8 cellular contexts compared by ENCODE assay signal in genomic region chr14:104135121-104135903, GRCh38. TPM values are rescaled to one million over a fixed set of nuclear protein-coding genes. Genes with fewer than 3 reads are reported as not detected.
DNase-seq lines count a peak whose midpoint lies in the region; ATAC-seq and TF ChIP-seq lines count a peak whose summit lies in the region.

No MANE protein-coding gene starts in this region.

- H3K4me3 Mint-ChIP-seq in activated naive CD8-positive, alpha-beta T cell treated with anti-CD3 and anti-CD28 coated beads, Interleukin-2, amount 50 U/mL, for 24 hours, result no peak overlapping the region

- TF ChIP-seq CTCF in BE2C (IDR thresholded peaks at IDR 0.05; ENCODE audit: low read depth, low read length) (peak; percentile 72), liver (IDR thresholded peaks at IDR 0.05; ENCODE audit: low read depth, low read length, missing input control) (peak; percentile 13), omental fat pad (IDR thresholded peaks at IDR 0.05) (no peak), esophagus muscularis mucosa (IDR thresholded peaks at IDR 0.05) (no peak)

- no peak overlapping the region for H3K9ac ChIP-seq in liver (ENCODE audit: low read depth in 1 of 2, low read length in 2 of 2)

- peaks cover 3% of the 10 kb centered on the region for H3K4me1 Mint-ChIP-seq in activated naive CD8-positive, alpha-beta T cell treated with anti-CD3 and anti-CD28 coated beads, Interleukin-2, amount 50 U/mL, for 24 hours

- DNase-seq in BE2C (peak; percentile 96), HUDEP-2 (lab: John Stamatoyannopoulos, UW; ENCODE audit: unreplicated experiment in 76 of 76) (peak in 61 of 76 experiments; percentile 7 to 70 (median 46)), putamen (ENCODE audit: low spot score) (no peak), omental fat pad (ENCODE audit: low spot score) (no peak), esophagus muscularis mucosa (ENCODE audit: extremely low spot score) (no peak)
- DNase-seq in activated naive CD8-positive, alpha-beta T cell treated with anti-CD3 and anti-CD28 coated beads, Interleukin-2, amount 50 U/mL, for 24 hours, result no peak

- ATAC-seq in activated naive CD8-positive, alpha-beta T cell treated with anti-CD3 and anti-CD28 coated beads, Interleukin-2, amount 50 U/mL, for 24 hours, result peak; percentile 34
- ATAC-seq in GM21619 (IDR thresholded peaks at IDR 0.05; ENCODE audit: unreplicated experiment), result no peak
- ATAC-seq in omental fat pad (ENCODE audit: low FRiP score), result no peak

- WGBS in liver, result 6% methylated on average over 47 of the region's 47 CpGs
- WGBS in esophagus muscularis mucosa, result 3% methylated on average over 24 of the region's 47 CpGs

- peaks cover under 1% of the 10 kb centered on the region for H3K9me3 Mint-ChIP-seq in activated naive CD8-positive, alpha-beta T cell treated with anti-CD3 and anti-CD28 coated beads, Interleukin-2, amount 50 U/mL, for 24 hours

- H3K27me3 ChIP-seq in BE2C, result no peaks in the 10 kb centered on the region
- peaks cover 0 to 19% (median 4%) of the 10 kb centered on the region in 4 donors for H3K27me3 ChIP-seq in liver (ENCODE audit: control insufficient read depth in 4 of 4, insufficient read depth in 4 of 4, low read length in 3 of 4)
- H3K27me3 ChIP-seq in esophagus muscularis mucosa, result peaks cover 7 to 99% (median 32%) of the 10 kb centered on the region in 4 donors

- TF ChIP-seq EP300 in esophagus muscularis mucosa (IDR thresholded peaks at IDR 0.05), result no peak

- H3K36me3 Mint-ChIP-seq in activated naive CD8-positive, alpha-beta T cell treated with anti-CD3 and anti-CD28 coated beads, Interleukin-2, amount 50 U/mL, for 24 hours (ENCODE audit: low read depth), result no peaks in the 10 kb centered on the region

- no peak overlapping the region for H3K27ac Mint-ChIP-seq in activated naive CD8-positive, alpha-beta T cell treated with anti-CD3 and anti-CD28 coated beads, Interleukin-2, amount 50 U/mL, for 24 hours

- intact Hi-C loops in esophagus muscularis mucosa (cut with DNase I), result loop anchor here (5.0 kb wide), 1 partner anchor 502 kb away; no protein-coding TSS in a partner anchor

- H3K36me3 ChIP-seq in BE2C (peaks cover 12% of the 10 kb centered on the region), liver (ENCODE audit: control insufficient read depth in 4 of 4, insufficient read depth in 3 of 4, low read depth in 1 of 4, low read length in 3 of 4) (no peaks in the 10 kb centered on the region), esophagus muscularis mucosa (no peaks in the 10 kb centered on the region)

- H3K4me1 ChIP-seq in BE2C, result peaks cover 9% of the 10 kb centered on the region
- peaks cover 13 to 40% (median 17%) of the 10 kb centered on the region in 4 donors for H3K4me1 ChIP-seq in liver (ENCODE audit: control insufficient read depth in 4 of 4, insufficient read depth in 4 of 4, low read length in 3 of 4)
- H3K4me1 ChIP-seq in esophagus muscularis mucosa, result peaks cover 32 to 50% (median 46%) of the 10 kb centered on the region in 4 donors

- peak in 1 of 2 donors; percentile 28 for TF ChIP-seq RAD21 in liver (IDR thresholded peaks at IDR 0.05)

- no peaks in the 10 kb centered on the region for H3K9me3 ChIP-seq in BE2C
- no peaks in the 10 kb centered on the region for H3K9me3 ChIP-seq in liver (ENCODE audit: control insufficient read depth in 4 of 4, low read length in 3 of 4)
- peaks cover 0 to 7% (median 3%) of the 10 kb centered on the region in 4 donors for H3K9me3 ChIP-seq in esophagus muscularis mucosa

- no peak for TF ChIP-seq POLR2A in esophagus muscularis mucosa (IDR thresholded peaks at IDR 0.05; ENCODE audit: low read depth)

- H3K27ac ChIP-seq in liver (ENCODE audit: low read depth in 1 of 2, low read length in 2 of 2) (no peak overlapping the region), esophagus muscularis mucosa (replicated peaks in 1 of 4) (no peak overlapping the region)

- H3K27me3 Mint-ChIP-seq in activated naive CD8-positive, alpha-beta T cell treated with anti-CD3 and anti-CD28 coated beads, Interleukin-2, amount 50 U/mL, for 24 hours, result peaks cover 44% of the 10 kb centered on the region

- H3K4me3 ChIP-seq in BE2C (ENCODE audit: low read depth, low read length), result peak overlapping the region; percentile 58
- no peak overlapping the region for H3K4me3 ChIP-seq in liver (ENCODE audit: low read depth in 1 of 3, low read length in 3 of 3)
- peak overlapping the region in 1 of 4 donors; percentile 9 for H3K4me3 ChIP-seq in esophagus muscularis mucosa

TF ChIP-seq in liver, 16 proteins besides CTCF, POLR2A, EP300 and RAD21:
- TF ChIP-seq EGR1 (IDR thresholded peaks at IDR 0.05; ENCODE audit: low read depth in 2 of 2) (no peak), YY1 (IDR thresholded peaks at IDR 0.05) (no peak), FOXA1 (IDR thresholded peaks at IDR 0.05) (no peak), GABPA (IDR thresholded peaks at IDR 0.05 in 1 of 2, conservative IDR thresholded peaks at IDR 0.05 in 1 of 2) (no peak), MAX (IDR thresholded peaks at IDR 0.05) (no peak), SP1 (IDR thresholded peaks at IDR 0.05) (no peak), TAF1 (conservative IDR thresholded peaks at IDR 0.05) (no peak), HNF4A (conservative IDR thresholded peaks at IDR 0.05) (no peak), REST (IDR thresholded peaks at IDR 0.05) (no peak), RXRA (IDR thresholded peaks at IDR 0.05) (no peak), NR2F2 (IDR thresholded peaks at IDR 0.05) (no peak)

RNA-seq across cellular contexts. Expression of gene KIF26A, which starts 3.1 kb away (rescaled TPM):
- 87.1 TPM for polyA plus RNA-seq in BE2C (2012; ENCODE audit: insufficient read depth, insufficient read length, low read depth)
- total RNA-seq in liver (10 to 100 TPM in 1 of 2 donors, 1 to 10 TPM in 1; 1.8 to 10.2 TPM), omental fat pad (1 to 10 TPM in 3 of 4 donors, under 1 TPM in 1; 0.74 to 7.3 (median 2.4) TPM), esophagus muscularis mucosa (1 to 10 TPM; 4.6 to 7.2 (median 5.6) TPM)
- under 1 TPM; 0.07 to 0.84 TPM for polyA plus RNA-seq in liver

RNA-seq across cellular contexts. Expression of gene ASPG, which starts 49.8 kb away (rescaled TPM):
- polyA plus RNA-seq in BE2C (2012; ENCODE audit: insufficient read depth, insufficient read length, low read depth), result not detected
- total RNA-seq in liver (100 to 1,000 TPM in 1 of 2 donors, 10 to 100 TPM in 1; 42.4 to 112 TPM), omental fat pad (1 to 10 TPM in 3 of 4 donors, not detected in 1; 1.5 to 2.0 (median 1.9) TPM), esophagus muscularis mucosa (under 1 TPM in 3 of 4 donors, not detected in 1; 0.33 to 0.75 (median 0.45) TPM)
- polyA plus RNA-seq in liver, result 100 to 1,000 TPM; 108 to 158 TPM

Comparison
In these comparisons a context has a peak if more than half of its experiments do, and no peak if none do; other contexts are left out.
1. DNase-seq: peak in BE2C (single experiment) and HUDEP-2 (61 of 76); none in activated naive CD8-positive, alpha-beta T cell treated with anti-CD3 and anti-CD28 coated beads, Interleukin-2, amount 50 U/mL, for 24 hours (single experiment), putamen (single experiment), omental fat pad (single experiment) and esophagus muscularis mucosa (single experiment).
2. CTCF ChIP-seq: peak in BE2C (single experiment) and liver (single experiment); none in omental fat pad (0 of 3) and esophagus muscularis mucosa (0 of 3).
3. RNA of gene ASPG, which starts 49.8 kb away (total RNA-seq): 42.4 to 112 TPM in liver; 1.5 to 2.0 TPM in omental fat pad and 0.33 to 0.75 TPM in esophagus muscularis mucosa; every median in the first group is over 10 times any median in the second.